Comparison of ENCODE assay signal across 8 cellular contexts in the genomic region with DNA sequence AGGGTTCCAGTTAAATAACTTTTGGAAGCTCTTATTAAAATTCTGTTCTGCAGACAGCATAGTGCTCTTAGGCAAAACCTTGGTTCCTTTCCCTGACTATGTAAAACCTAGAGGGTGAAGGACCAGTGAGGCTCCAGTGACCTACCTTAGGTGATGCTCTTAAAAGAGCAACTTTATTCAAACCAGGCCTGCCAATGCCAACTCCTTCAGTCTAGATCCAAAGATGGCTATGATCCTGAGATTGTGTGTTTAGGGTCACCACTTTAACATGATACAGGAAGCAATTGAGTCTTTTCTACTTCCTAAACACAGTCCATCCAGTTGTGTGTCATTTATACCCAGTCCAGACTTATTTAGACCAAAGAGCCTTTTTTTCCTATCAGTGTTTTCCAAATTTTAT. TPM values are rescaled to one million over a fixed set of nuclear protein-coding genes. Genes with fewer than 3 reads are reported as not detected.
DNase-seq lines count a peak whose midpoint lies in the region; ATAC-seq and TF ChIP-seq lines count a peak whose summit lies in the region.

No MANE protein-coding gene starts in this region.

- no peaks in the 10 kb centered on the region for H3K27me3 Mint-ChIP-seq in activated CD4-positive, alpha-beta T cell treated with anti-CD3 and anti-CD28 coated beads, Interleukin-2, amount 10 ng/mL, durations not matched to agents 24 days and 14 days
- H3K27me3 Mint-ChIP-seq in activated naive CD8-positive, alpha-beta T cell treated with anti-CD3 and anti-CD28 coated beads, Interleukin-2, amount 50 U/mL, for 24 hours: no peaks in the 10 kb centered on the region

- H3K27ac Mint-ChIP-seq in activated CD4-positive, alpha-beta T cell treated with anti-CD3 and anti-CD28 coated beads, Interleukin-2, amount 10 ng/mL, durations not matched to agents 24 days and 14 days: peak overlapping the region; percentile 99
- peak overlapping the region; percentile 97 for H3K27ac Mint-ChIP-seq in activated naive CD8-positive, alpha-beta T cell treated with anti-CD3 and anti-CD28 coated beads, Interleukin-2, amount 50 U/mL, for 24 hours

- TF ChIP-seq RAD21 in liver (IDR thresholded peaks at IDR 0.05): no peak

- H3K27ac ChIP-seq in liver (ENCODE audit: low read depth in 1 of 2, low read length in 2 of 2): peak overlapping the region; percentile 87 to 89
- peak overlapping the region; percentile 99 to 100 (median 99) for H3K27ac ChIP-seq in thyroid gland

- peak; percentile 73 for DNase-seq in activated CD4-positive, alpha-beta T cell treated with anti-CD3 and anti-CD28 coated beads, Interleukin-2, amount 10 ng/mL, durations not matched to agents 24 days and 14 days
- DNase-seq in activated CD4-positive, alpha-beta T cell treated with anti-CD3 and anti-CD28 coated beads for 48 hours: no peak
- DNase-seq in activated naive CD8-positive, alpha-beta T cell treated with anti-CD3 and anti-CD28 coated beads, Interleukin-2, amount 50 U/mL, for 24 hours: no peak
- DNase-seq in thyroid gland (peak in 1 of 2 donors; percentile 35), GM13977 (ENCODE audit: low spot score) (no peak), dermis blood vessel endothelial cell (no peak)

- H3K4me3 ChIP-seq in liver (ENCODE audit: low read depth in 1 of 3, low read length in 3 of 3) (peak overlapping the region in 1 of 3 donors; percentile 4), thyroid gland (replicated peaks in 1 of 3) (peak overlapping the region in 1 of 3 donors; percentile 28)

- H3K36me3 Mint-ChIP-seq in activated CD4-positive, alpha-beta T cell treated with anti-CD3 and anti-CD28 coated beads, Interleukin-2, amount 10 ng/mL, durations not matched to agents 24 days and 14 days (ENCODE audit: low read depth): peaks cover 56% of the 10 kb centered on the region
- peaks cover 42% of the 10 kb centered on the region for H3K36me3 Mint-ChIP-seq in activated naive CD8-positive, alpha-beta T cell treated with anti-CD3 and anti-CD28 coated beads, Interleukin-2, amount 50 U/mL, for 24 hours (ENCODE audit: low read depth)

- H3K36me3 ChIP-seq in liver (ENCODE audit: control insufficient read depth in 4 of 4, insufficient read depth in 3 of 4, low read depth in 1 of 4, low read length in 3 of 4): peaks cover 5 to 12% (median 10%) of the 10 kb centered on the region in 4 donors
- H3K36me3 ChIP-seq in thyroid gland: peaks cover 11 to 17% of the 10 kb centered on the region in 2 donors

- no peak for ATAC-seq in activated naive CD8-positive, alpha-beta T cell treated with anti-CD3 and anti-CD28 coated beads, Interleukin-2, amount 50 U/mL, for 24 hours
- no peak for ATAC-seq in GM18861 (IDR thresholded peaks at IDR 0.05; ENCODE audit: unreplicated experiment)

- no peaks in the 10 kb centered on the region for H3K9me3 Mint-ChIP-seq in activated CD4-positive, alpha-beta T cell treated with anti-CD3 and anti-CD28 coated beads, Interleukin-2, amount 10 ng/mL, durations not matched to agents 24 days and 14 days
- H3K9me3 Mint-ChIP-seq in activated naive CD8-positive, alpha-beta T cell treated with anti-CD3 and anti-CD28 coated beads, Interleukin-2, amount 50 U/mL, for 24 hours: no peaks in the 10 kb centered on the region

- TF ChIP-seq CTCF in liver (IDR thresholded peaks at IDR 0.05; ENCODE audit: low read depth, low read length, missing input control) (no peak), thyroid gland (IDR thresholded peaks at IDR 0.05) (no peak), GM13977 (IDR thresholded peaks at IDR 0.05; ENCODE audit: extremely low read depth, insufficient read depth, missing control alignments) (no peak)

- peak overlapping the region in 1 of 2 donors; percentile 81 for H3K9ac ChIP-seq in liver (ENCODE audit: low read depth in 1 of 2, low read length in 2 of 2)

- H3K27me3 ChIP-seq in liver (ENCODE audit: control insufficient read depth in 4 of 4, insufficient read depth in 4 of 4, low read length in 3 of 4) (no peaks in the 10 kb centered on the region), thyroid gland (no peaks in the 10 kb centered on the region)

- H3K9me3 ChIP-seq in liver (ENCODE audit: control insufficient read depth in 4 of 4, low read length in 3 of 4): no peaks in the 10 kb centered on the region
- H3K9me3 ChIP-seq in thyroid gland: no peaks in the 10 kb centered on the region

- intact Hi-C loops in activated CD4-positive, alpha-beta T cell treated with anti-CD3 and anti-CD28 coated beads, Interleukin-2, amount 10 ng/mL, durations not matched to agents 24 days and 14 days (cut with micrococcal nuclease): loop anchor here (1.0 to 10.0 kb wide), 2 partner anchors 10 to 334 kb away; partner anchors contain the start of gene ANP32E
- intact Hi-C loops in thyroid gland (cut with DNase I): no loop called here

- H3K4me1 ChIP-seq in liver (ENCODE audit: control insufficient read depth in 4 of 4, insufficient read depth in 4 of 4, low read length in 3 of 4) (peaks cover 24 to 72% (median 61%) of the 10 kb centered on the region in 4 donors), thyroid gland (peaks cover 90 to 96% of the 10 kb centered on the region in 2 donors)

- H3K4me1 Mint-ChIP-seq in activated CD4-positive, alpha-beta T cell treated with anti-CD3 and anti-CD28 coated beads, Interleukin-2, amount 10 ng/mL, durations not matched to agents 24 days and 14 days: peaks cover 72% of the 10 kb centered on the region
- peaks cover 97% of the 10 kb centered on the region for H3K4me1 Mint-ChIP-seq in activated naive CD8-positive, alpha-beta T cell treated with anti-CD3 and anti-CD28 coated beads, Interleukin-2, amount 50 U/mL, for 24 hours

- H3K4me3 Mint-ChIP-seq in activated CD4-positive, alpha-beta T cell treated with anti-CD3 and anti-CD28 coated beads, Interleukin-2, amount 10 ng/mL, durations not matched to agents 24 days and 14 days: peak overlapping the region; percentile 94
- H3K4me3 Mint-ChIP-seq in activated naive CD8-positive, alpha-beta T cell treated with anti-CD3 and anti-CD28 coated beads, Interleukin-2, amount 50 U/mL, for 24 hours: peak overlapping the region; percentile 76

- in situ Hi-C loops in GM13977 (cut with MboI; ENCODE audit: low pct_unique_long_range_greater_than_20kb, low sequenced_read_pairs, unreplicated experiment): loop anchor here (10.0 kb wide), 1 partner anchor 46 kb away; no protein-coding TSS in a partner anchor

- no peak for TF ChIP-seq POLR2A in thyroid gland (IDR thresholded peaks at IDR 0.05)

TF ChIP-seq in liver, 16 proteins besides CTCF, POLR2A, EP300 and RAD21:
- TF ChIP-seq SP1 (IDR thresholded peaks at IDR 0.05): no peak
- TF ChIP-seq EGR1 (IDR thresholded peaks at IDR 0.05; ENCODE audit: low read depth in 2 of 2): no peak
- TF ChIP-seq RXRA (IDR thresholded peaks at IDR 0.05): no peak
- TF ChIP-seq TAF1 (conservative IDR thresholded peaks at IDR 0.05): no peak
- TF ChIP-seq HNF4A (conservative IDR thresholded peaks at IDR 0.05): no peak
- TF ChIP-seq NR2F2 (IDR thresholded peaks at IDR 0.05): no peak

RNA-seq across cellular contexts. Expression of gene MCL1, which starts 10.8 kb away (rescaled TPM):
- total RNA-seq in activated CD4-positive, alpha-beta T cell treated with anti-CD3 and anti-CD28 coated beads, Interleukin-2, amount 10 ng/mL, durations not matched to agents 24 days and 14 days: 278 and 280 TPM in 2 replicates
- total RNA-seq in liver (100 to 1,000 TPM in 1 of 2 donors, 10 to 100 TPM in 1; 94.6 to 181 TPM), thyroid gland (100 to 1,000 TPM; 164 to 313 (median 203) TPM), dermis blood vessel endothelial cell (223 and 316 TPM in 2 replicates)
- polyA plus RNA-seq in liver: 10 to 100 TPM; 23.4 to 65.4 TPM

RNA-seq across cellular contexts. Expression of gene ADAMTSL4, which starts 19.4 kb away (rescaled TPM):
- total RNA-seq in activated CD4-positive, alpha-beta T cell treated with anti-CD3 and anti-CD28 coated beads, Interleukin-2, amount 10 ng/mL, durations not matched to agents 24 days and 14 days: 1.3 and 1.8 TPM in 2 replicates
- 10 to 100 TPM in 1 of 2 donors, 1 to 10 TPM in 1; 5.6 to 11.5 TPM for total RNA-seq in liver
- polyA plus RNA-seq in liver: 10 to 100 TPM; 11.4 to 12.2 TPM
- total RNA-seq in thyroid gland: 10 to 100 TPM in 1 of 4 donors, 1 to 10 TPM in 3; 2.1 to 15.7 (median 6.9) TPM
- total RNA-seq in dermis blood vessel endothelial cell: 0.17 and 0.60 TPM in 2 replicates

RNA-seq across cellular contexts. Expression of gene FALEC, which starts 53.0 kb away (rescaled TPM):
- total RNA-seq in activated CD4-positive, alpha-beta T cell treated with anti-CD3 and anti-CD28 coated beads, Interleukin-2, amount 10 ng/mL, durations not matched to agents 24 days and 14 days: not detected in 2 replicates
- total RNA-seq in liver (not detected), thyroid gland (not detected), dermis blood vessel endothelial cell (not detected in 2 replicates)
- polyA plus RNA-seq in liver: not detected
